ENCODE assay signal across 1 cellular context in the genomic region with DNA sequence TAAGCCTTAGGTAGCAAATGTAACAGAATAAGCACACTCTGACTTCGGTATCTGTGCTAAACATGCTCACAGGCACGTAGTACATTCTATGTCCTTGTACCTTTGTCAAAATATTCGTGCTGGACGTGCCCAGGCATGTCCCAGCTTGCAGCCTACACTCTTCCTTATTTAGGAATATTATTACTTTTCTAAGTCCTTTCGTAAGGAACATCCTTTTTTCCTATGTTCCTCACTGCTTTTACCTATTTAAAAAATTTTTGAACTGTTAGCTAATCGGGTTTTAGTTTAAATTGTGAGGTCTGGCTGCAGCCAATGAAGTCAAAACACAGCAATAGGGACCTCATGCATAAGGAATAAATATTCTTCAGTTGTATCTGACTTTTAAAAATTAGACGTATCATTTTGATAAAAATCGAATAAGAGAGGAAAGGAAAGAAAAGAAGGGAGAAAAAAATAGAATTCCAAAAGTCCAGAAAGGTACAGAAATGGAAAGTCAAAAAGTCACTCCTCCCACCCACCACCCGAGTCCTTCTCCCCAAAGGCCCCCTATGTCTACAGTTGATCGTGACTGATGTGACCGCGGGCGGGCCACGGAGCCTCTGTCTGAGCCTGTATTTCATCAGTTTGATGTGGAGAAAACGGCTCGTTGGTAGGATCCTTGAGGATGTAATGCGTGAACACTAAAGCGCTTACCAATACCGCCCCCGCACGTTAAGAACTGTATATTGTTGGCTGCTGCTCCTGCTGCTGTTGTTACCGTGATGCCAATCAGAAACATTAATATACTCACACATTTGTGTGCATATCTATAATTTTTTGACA.
TF ChIP-seq lines count a peak whose summit lies in the region.

No MANE protein-coding gene starts in this region.

TF ChIP-seq in K562, 482 proteins besides CTCF, POLR2A, EP300 and RAD21 (continued from another document):
- TF ChIP-seq, protein P1, sequence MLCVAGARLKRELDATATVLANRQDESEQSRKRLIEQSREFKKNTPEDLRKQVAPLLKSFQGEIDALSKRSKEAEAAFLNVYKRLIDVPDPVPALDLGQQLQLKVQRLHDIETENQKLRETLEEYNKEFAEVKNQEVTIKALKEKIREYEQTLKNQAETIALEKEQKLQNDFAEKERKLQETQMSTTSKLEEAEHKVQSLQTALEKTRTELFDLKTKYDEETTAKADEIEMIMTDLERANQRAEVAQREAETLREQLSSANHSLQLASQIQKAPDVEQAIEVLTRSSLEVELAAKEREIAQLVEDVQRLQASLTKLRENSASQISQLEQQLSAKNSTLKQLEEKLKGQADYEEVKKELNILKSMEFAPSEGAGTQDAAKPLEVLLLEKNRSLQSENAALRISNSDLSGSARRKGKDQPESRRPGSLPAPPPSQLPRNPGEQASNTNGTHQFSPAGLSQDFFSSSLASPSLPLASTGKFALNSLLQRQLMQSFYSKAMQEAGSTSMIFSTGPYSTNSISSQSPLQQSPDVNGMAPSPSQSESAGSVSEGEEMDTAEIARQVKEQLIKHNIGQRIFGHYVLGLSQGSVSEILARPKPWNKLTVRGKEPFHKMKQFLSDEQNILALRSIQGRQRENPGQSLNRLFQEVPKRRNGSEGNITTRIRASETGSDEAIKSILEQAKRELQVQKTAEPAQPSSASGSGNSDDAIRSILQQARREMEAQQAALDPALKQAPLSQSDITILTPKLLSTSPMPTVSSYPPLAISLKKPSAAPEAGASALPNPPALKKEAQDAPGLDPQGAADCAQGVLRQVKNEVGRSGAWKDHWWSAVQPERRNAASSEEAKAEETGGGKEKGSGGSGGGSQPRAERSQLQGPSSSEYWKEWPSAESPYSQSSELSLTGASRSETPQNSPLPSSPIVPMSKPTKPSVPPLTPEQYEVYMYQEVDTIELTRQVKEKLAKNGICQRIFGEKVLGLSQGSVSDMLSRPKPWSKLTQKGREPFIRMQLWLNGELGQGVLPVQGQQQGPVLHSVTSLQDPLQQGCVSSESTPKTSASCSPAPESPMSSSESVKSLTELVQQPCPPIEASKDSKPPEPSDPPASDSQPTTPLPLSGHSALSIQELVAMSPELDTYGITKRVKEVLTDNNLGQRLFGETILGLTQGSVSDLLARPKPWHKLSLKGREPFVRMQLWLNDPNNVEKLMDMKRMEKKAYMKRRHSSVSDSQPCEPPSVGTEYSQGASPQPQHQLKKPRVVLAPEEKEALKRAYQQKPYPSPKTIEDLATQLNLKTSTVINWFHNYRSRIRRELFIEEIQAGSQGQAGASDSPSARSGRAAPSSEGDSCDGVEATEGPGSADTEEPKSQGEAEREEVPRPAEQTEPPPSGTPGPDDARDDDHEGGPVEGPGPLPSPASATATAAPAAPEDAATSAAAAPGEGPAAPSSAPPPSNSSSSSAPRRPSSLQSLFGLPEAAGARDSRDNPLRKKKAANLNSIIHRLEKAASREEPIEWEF (CRISPR knock-in tag; IDR thresholded peaks at IDR 0.05), result no peak
- TF ChIP-seq ZBTB40 (IDR thresholded peaks at IDR 0.05) (no peak), ZBTB40 (CRISPR knock-in tag; IDR thresholded peaks at IDR 0.05) (no peak), NBN (IDR thresholded peaks at IDR 0.05; ENCODE audit: low read depth) (peak; percentile 19), HDAC1 (IDR thresholded peaks at IDR 0.05) (peak in 1 of 2 experiments; percentile 39; a peak in 1 of 4 replicates), MYNN (IDR thresholded peaks at IDR 0.05) (0 out of 2 replicates have a peak, but pooled peaks have one; percentile 12), MYNN (CRISPR knock-in tag; IDR thresholded peaks at IDR 0.05) (no peak), ZNF12 (CRISPR knock-in tag; IDR thresholded peaks at IDR 0.05) (no peak), PYGO2 (tag; IDR thresholded peaks at IDR 0.05) (no peak), ZNF431 (CRISPR knock-in tag; IDR thresholded peaks at IDR 0.05) (no peak), ZNF232 (CRISPR knock-in tag; IDR thresholded peaks at IDR 0.05) (no peak)
- TF ChIP-seq, protein P2, sequence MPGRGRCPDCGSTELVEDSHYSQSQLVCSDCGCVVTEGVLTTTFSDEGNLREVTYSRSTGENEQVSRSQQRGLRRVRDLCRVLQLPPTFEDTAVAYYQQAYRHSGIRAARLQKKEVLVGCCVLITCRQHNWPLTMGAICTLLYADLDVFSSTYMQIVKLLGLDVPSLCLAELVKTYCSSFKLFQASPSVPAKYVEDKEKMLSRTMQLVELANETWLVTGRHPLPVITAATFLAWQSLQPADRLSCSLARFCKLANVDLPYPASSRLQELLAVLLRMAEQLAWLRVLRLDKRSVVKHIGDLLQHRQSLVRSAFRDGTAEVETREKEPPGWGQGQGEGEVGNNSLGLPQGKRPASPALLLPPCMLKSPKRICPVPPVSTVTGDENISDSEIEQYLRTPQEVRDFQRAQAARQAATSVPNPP (IDR thresholded peaks at IDR 0.05; ENCODE audit: borderline replicate concordance, insufficient read depth, insufficient read length), result no peak
- TF ChIP-seq, protein P3, sequence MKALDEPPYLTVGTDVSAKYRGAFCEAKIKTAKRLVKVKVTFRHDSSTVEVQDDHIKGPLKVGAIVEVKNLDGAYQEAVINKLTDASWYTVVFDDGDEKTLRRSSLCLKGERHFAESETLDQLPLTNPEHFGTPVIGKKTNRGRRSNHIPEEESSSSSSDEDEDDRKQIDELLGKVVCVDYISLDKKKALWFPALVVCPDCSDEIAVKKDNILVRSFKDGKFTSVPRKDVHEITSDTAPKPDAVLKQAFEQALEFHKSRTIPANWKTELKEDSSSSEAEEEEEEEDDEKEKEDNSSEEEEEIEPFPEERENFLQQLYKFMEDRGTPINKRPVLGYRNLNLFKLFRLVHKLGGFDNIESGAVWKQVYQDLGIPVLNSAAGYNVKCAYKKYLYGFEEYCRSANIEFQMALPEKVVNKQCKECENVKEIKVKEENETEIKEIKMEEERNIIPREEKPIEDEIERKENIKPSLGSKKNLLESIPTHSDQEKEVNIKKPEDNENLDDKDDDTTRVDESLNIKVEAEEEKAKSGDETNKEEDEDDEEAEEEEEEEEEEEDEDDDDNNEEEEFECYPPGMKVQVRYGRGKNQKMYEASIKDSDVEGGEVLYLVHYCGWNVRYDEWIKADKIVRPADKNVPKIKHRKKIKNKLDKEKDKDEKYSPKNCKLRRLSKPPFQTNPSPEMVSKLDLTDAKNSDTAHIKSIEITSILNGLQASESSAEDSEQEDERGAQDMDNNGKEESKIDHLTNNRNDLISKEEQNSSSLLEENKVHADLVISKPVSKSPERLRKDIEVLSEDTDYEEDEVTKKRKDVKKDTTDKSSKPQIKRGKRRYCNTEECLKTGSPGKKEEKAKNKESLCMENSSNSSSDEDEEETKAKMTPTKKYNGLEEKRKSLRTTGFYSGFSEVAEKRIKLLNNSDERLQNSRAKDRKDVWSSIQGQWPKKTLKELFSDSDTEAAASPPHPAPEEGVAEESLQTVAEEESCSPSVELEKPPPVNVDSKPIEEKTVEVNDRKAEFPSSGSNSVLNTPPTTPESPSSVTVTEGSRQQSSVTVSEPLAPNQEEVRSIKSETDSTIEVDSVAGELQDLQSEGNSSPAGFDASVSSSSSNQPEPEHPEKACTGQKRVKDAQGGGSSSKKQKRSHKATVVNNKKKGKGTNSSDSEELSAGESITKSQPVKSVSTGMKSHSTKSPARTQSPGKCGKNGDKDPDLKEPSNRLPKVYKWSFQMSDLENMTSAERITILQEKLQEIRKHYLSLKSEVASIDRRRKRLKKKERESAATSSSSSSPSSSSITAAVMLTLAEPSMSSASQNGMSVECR (CRISPR knock-in tag; IDR thresholded peaks at IDR 0.05), result no peak
TF ChIP-seq in K562: peak in this region for 43.
